In the genomic region with DNA sequence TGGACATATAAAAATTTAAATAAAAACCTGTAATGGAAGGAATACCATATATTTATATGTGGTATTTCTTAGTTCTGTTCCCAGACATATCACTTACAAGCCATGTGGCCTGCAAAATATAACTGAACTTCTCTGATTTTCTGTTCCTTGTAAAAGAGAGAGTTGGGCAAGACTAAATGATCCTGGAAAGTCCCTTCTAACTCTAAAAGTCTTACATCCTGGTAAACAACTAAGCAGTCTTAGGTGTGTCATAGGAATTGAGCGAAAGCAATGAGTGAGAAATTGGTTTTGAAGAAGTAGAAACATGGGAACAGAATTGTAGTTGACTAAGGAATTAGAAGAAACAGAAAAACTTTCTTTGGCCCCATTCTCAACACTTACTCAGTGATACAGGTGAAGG, we compare ENCODE assay signal across 13 cellular contexts. TPM values are rescaled to one million over a fixed set of nuclear protein-coding genes. Genes with fewer than 3 reads are reported as not detected.
DNase-seq lines count a peak whose midpoint lies in the region; ATAC-seq and TF ChIP-seq lines count a peak whose summit lies in the region.
"Had no signal": no experiment of that assay in that cellular context is flagged by ENCODE, and none has a peak within 500 bp of the region (broad histone marks: within the 10 kb centered on the region; RNA-seq: fewer than 3 reads in every experiment).

No MANE protein-coding gene starts in this region.

- no peak for TF ChIP-seq CTCF in esophagus muscularis mucosa (IDR thresholded peaks at IDR 0.05)

- no peaks in the 10 kb centered on the region for H3K27me3 Mint-ChIP-seq in activated naive CD8-positive, alpha-beta T cell
- no peaks in the 10 kb centered on the region for H3K27me3 Mint-ChIP-seq in activated naive CD8-positive, alpha-beta T cell treated with anti-CD3 and anti-CD28 coated beads, Interleukin-2, amount 50 U/mL, for 24 hours
- no peaks in the 10 kb centered on the region for H3K27me3 Mint-ChIP-seq in stimulated activated naive CD8-positive, alpha-beta T cell treated with anti-CD3 and anti-CD28 coated beads, Interleukin-15, amount 100 ng/mL, for 72 hours

- H3K4me3 Mint-ChIP-seq in activated naive CD8-positive, alpha-beta T cell, result no peak overlapping the region
- H3K4me3 Mint-ChIP-seq in activated naive CD8-positive, alpha-beta T cell treated with anti-CD3 and anti-CD28 coated beads, Interleukin-2, amount 50 U/mL, for 24 hours, result no peak overlapping the region
- peak overlapping the region in 1 of 2 donors; percentile 19 for H3K4me3 Mint-ChIP-seq in stimulated activated naive CD8-positive, alpha-beta T cell treated with anti-CD3 and anti-CD28 coated beads, Interleukin-15, amount 100 ng/mL, for 72 hours
- H3K4me3 Mint-ChIP-seq: GM23338 had no signal

- WGBS in esophagus muscularis mucosa, result 64% methylated on average over 1 of the region's 1 CpG

- DNase-seq in activated naive CD8-positive, alpha-beta T cell treated with anti-CD3 and anti-CD28 coated beads, Interleukin-2, amount 50 U/mL, for 24 hours, result no peak
- no peak for DNase-seq in esophagus muscularis mucosa (ENCODE audit: extremely low spot score)
- DNase-seq in stimulated activated naive CD8-positive, alpha-beta T cell treated with anti-CD3 and anti-CD28 coated beads, Interleukin-15, amount 100 ng/mL, for 72 hours, result no peak
- no peak for DNase-seq in RPMI8226
- no peak for DNase-seq in NCI-H1436 (lab: John Stamatoyannopoulos, UW)
- DNase-seq: body of pancreas, glutamatergic neuron, NCI-H1694, substantia nigra had no signal

- H3K4me3 ChIP-seq in esophagus muscularis mucosa, result peak overlapping the region in 3 of 4 donors; percentile 34 to 46 (median 40)
- H3K4me3 ChIP-seq: body of pancreas, GM23338 had no signal

- peak overlapping the region in 3 of 4 donors; percentile 3 to 28 (median 10) for H3K27ac ChIP-seq in esophagus muscularis mucosa (replicated peaks in 1 of 4)
- H3K27ac ChIP-seq: body of pancreas had no signal

- H3K9me3 ChIP-seq in esophagus muscularis mucosa, result no peaks in the 10 kb centered on the region

- peak overlapping the region; percentile 41 for H3K27ac Mint-ChIP-seq in activated naive CD8-positive, alpha-beta T cell
- no peak overlapping the region for H3K27ac Mint-ChIP-seq in activated naive CD8-positive, alpha-beta T cell treated with anti-CD3 and anti-CD28 coated beads, Interleukin-2, amount 50 U/mL, for 24 hours
- H3K27ac Mint-ChIP-seq in stimulated activated naive CD8-positive, alpha-beta T cell treated with anti-CD3 and anti-CD28 coated beads, Interleukin-15, amount 100 ng/mL, for 72 hours, result peak overlapping the region in 1 of 2 donors; percentile 87
- H3K27ac Mint-ChIP-seq: GM23338 had no signal

- intact Hi-C loops in esophagus muscularis mucosa (cut with DNase I), result no loop called here

- peaks cover 0 to 17% (median 3%) of the 10 kb centered on the region in 4 donors for H3K36me3 ChIP-seq in esophagus muscularis mucosa

- H3K36me3 Mint-ChIP-seq in activated naive CD8-positive, alpha-beta T cell, result peaks cover 38% of the 10 kb centered on the region
- peaks cover 46% of the 10 kb centered on the region for H3K36me3 Mint-ChIP-seq in activated naive CD8-positive, alpha-beta T cell treated with anti-CD3 and anti-CD28 coated beads, Interleukin-2, amount 50 U/mL, for 24 hours (ENCODE audit: low read depth)

- no peak for ATAC-seq in activated naive CD8-positive, alpha-beta T cell treated with anti-CD3 and anti-CD28 coated beads, Interleukin-2, amount 50 U/mL, for 24 hours
- ATAC-seq in HG03520 (IDR thresholded peaks at IDR 0.05; ENCODE audit: unreplicated experiment), result peak; percentile 43
- peak; percentile 60 for ATAC-seq in stimulated activated naive CD8-positive, alpha-beta T cell treated with anti-CD3 and anti-CD28 coated beads, Interleukin-15, amount 100 ng/mL, for 72 hours
- no peak for ATAC-seq in HG02870 (IDR thresholded peaks at IDR 0.05; ENCODE audit: unreplicated experiment)
- ATAC-seq: body of pancreas, GM23338 had no signal

- H3K27me3 ChIP-seq in esophagus muscularis mucosa, result no peaks in the 10 kb centered on the region
- H3K27me3 ChIP-seq: body of pancreas had no signal

- H3K4me1 ChIP-seq in esophagus muscularis mucosa, result peaks cover 11 to 70% (median 61%) of the 10 kb centered on the region in 4 donors

- no peaks in the 10 kb centered on the region for H3K9me3 Mint-ChIP-seq in activated naive CD8-positive, alpha-beta T cell (ENCODE audit: low read depth)
- H3K9me3 Mint-ChIP-seq in activated naive CD8-positive, alpha-beta T cell treated with anti-CD3 and anti-CD28 coated beads, Interleukin-2, amount 50 U/mL, for 24 hours, result peaks cover 6% of the 10 kb centered on the region
- H3K9me3 Mint-ChIP-seq in stimulated activated naive CD8-positive, alpha-beta T cell treated with anti-CD3 and anti-CD28 coated beads, Interleukin-15, amount 100 ng/mL, for 72 hours, result peaks cover 5 to 7% of the 10 kb centered on the region in 2 donors
- H3K9me3 Mint-ChIP-seq: GM23338 had no signal

- no peak for TF ChIP-seq POLR2A in esophagus muscularis mucosa (IDR thresholded peaks at IDR 0.05; ENCODE audit: low read depth)

- H3K4me1 Mint-ChIP-seq in activated naive CD8-positive, alpha-beta T cell (ENCODE audit: low read depth), result peaks cover 60% of the 10 kb centered on the region
- peaks cover 60% of the 10 kb centered on the region for H3K4me1 Mint-ChIP-seq in activated naive CD8-positive, alpha-beta T cell treated with anti-CD3 and anti-CD28 coated beads, Interleukin-2, amount 50 U/mL, for 24 hours
- H3K4me1 Mint-ChIP-seq in stimulated activated naive CD8-positive, alpha-beta T cell treated with anti-CD3 and anti-CD28 coated beads, Interleukin-15, amount 100 ng/mL, for 72 hours, result peaks cover 47% of the 10 kb centered on the region
- H3K4me1 Mint-ChIP-seq: GM23338 had no signal

- TF ChIP-seq EP300 in esophagus muscularis mucosa (IDR thresholded peaks at IDR 0.05), result no peak

RNA-seq across cellular contexts. Expression of gene IL20RB, which starts 25.3 kb away (rescaled TPM):
- total RNA-seq in esophagus muscularis mucosa, result 1 to 10 TPM in 2 of 4 donors, under 1 TPM in 2; 0.75 to 1.4 (median 1.1) TPM

Comparison
In these comparisons a context has a peak if more than half of its experiments do, and no peak if none do; other contexts are left out.
1. ATAC-seq: peak in HG03520 (single experiment) and stimulated activated naive CD8-positive, alpha-beta T cell treated with anti-CD3 and anti-CD28 coated beads, Interleukin-15, amount 100 ng/mL, for 72 hours (single experiment); none in activated naive CD8-positive, alpha-beta T cell treated with anti-CD3 and anti-CD28 coated beads, Interleukin-2, amount 50 U/mL, for 24 hours (single experiment) and HG02870 (single experiment).